In the genomic region with DNA sequence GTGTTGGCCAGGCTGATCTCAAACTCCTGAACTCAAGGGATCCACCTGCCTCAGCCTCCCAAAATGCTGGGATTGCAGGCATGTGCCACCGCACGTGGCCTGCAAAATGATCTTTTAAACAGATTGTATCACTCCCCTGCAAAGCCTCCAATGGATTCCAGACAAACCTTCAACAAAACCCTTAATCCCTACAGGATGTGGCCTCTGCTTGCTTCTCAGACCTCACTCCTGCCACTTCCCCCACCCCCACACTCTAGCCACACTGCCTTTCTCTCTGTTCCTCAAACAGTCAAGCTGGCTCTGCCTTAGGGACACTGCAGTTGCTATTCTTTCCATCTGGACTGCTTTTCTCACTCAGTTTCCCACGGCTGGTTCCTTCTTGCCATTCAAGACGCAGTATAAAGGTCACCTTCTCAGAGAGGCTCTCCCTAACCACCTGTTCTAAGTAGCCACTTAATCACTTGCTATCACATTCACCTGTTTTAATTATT, we compare ENCODE assay signal across 9 cellular contexts. TPM values are rescaled to one million over a fixed set of nuclear protein-coding genes. Genes with fewer than 3 reads are reported as not detected.
DNase-seq lines count a peak whose midpoint lies in the region; ATAC-seq and TF ChIP-seq lines count a peak whose summit lies in the region.
"Had no signal": no experiment of that assay in that cellular context is flagged by ENCODE, and none has a peak within 500 bp of the region (broad histone marks: within the 10 kb centered on the region; RNA-seq: fewer than 3 reads in every experiment).

No MANE protein-coding gene starts in this region.

- no peak for ATAC-seq in GM19324 (IDR thresholded peaks at IDR 0.05; ENCODE audit: low FRiP score, unreplicated experiment)

- no peaks in the 10 kb centered on the region for H3K9me3 Mint-ChIP-seq in activated CD4-positive, alpha-beta T cell treated with anti-CD3 and anti-CD28 coated beads, Interleukin-2, amount 10 ng/mL, durations not matched to agents 24 days and 14 days
- H3K9me3 Mint-ChIP-seq: CD4-positive, CD25-positive, alpha-beta regulatory T cell had no signal

- H3K4me3 Mint-ChIP-seq in activated CD4-positive, alpha-beta T cell treated with anti-CD3 and anti-CD28 coated beads, Interleukin-2, amount 10 ng/mL, durations not matched to agents 24 days and 14 days, result no peak overlapping the region
- H3K4me3 Mint-ChIP-seq: CD4-positive, CD25-positive, alpha-beta regulatory T cell had no signal

- no peaks in the 10 kb centered on the region for H3K36me3 ChIP-seq in brain microvascular endothelial cell (replicated peaks)
- H3K36me3 ChIP-seq in effector memory CD4-positive, alpha-beta T cell (ENCODE audit: control insufficient read depth, insufficient read depth, low read length), result no peaks in the 10 kb centered on the region

- no peak for TF ChIP-seq CTCF in brain microvascular endothelial cell (IDR thresholded peaks at IDR 0.05; ENCODE audit: low read depth, low read length, missing control alignments)

- intact Hi-C loops in activated CD4-positive, alpha-beta T cell treated with anti-CD3 and anti-CD28 coated beads, Interleukin-2, amount 10 ng/mL, durations not matched to agents 24 days and 14 days (cut with micrococcal nuclease), result no loop called here

- no peaks in the 10 kb centered on the region for H3K4me1 ChIP-seq in effector memory CD4-positive, alpha-beta T cell (ENCODE audit: control insufficient read depth, insufficient read depth, low read length, poor library complexity, severe bottlenecking)

- peak; percentile 62 for DNase-seq in activated CD4-positive, alpha-beta T cell treated with anti-CD3 and anti-CD28 coated beads, Interleukin-2, amount 10 ng/mL, durations not matched to agents 24 days and 14 days
- DNase-seq in activated CD4-positive, alpha-beta T cell treated with anti-CD3 and anti-CD28 coated beads, Interleukin-2, amount 50 U/mL, for 4 hours, result no peak
- DNase-seq in M059J (ENCODE audit: low read depth) (peak; percentile 70), brain microvascular endothelial cell (no peak), pons (ENCODE audit: low spot score) (peak; percentile 77), hepatic stellate cell (ENCODE audit: low spot score) (no peak)
- no peak for DNase-seq in effector memory CD4-positive, alpha-beta T cell
- DNase-seq: CD4-positive, CD25-positive, alpha-beta regulatory T cell had no signal

- no peak overlapping the region for H3K4me3 ChIP-seq in brain microvascular endothelial cell (ENCODE audit: low read depth, low read length)
- no peak overlapping the region for H3K4me3 ChIP-seq in effector memory CD4-positive, alpha-beta T cell (ENCODE audit: insufficient read depth, low read depth, low read length, poor library complexity, severe bottlenecking)

- in situ Hi-C loops in brain microvascular endothelial cell (cut with HindIII; ENCODE audit: low pct_ligation_motif_present, low sequenced_read_pairs), result no loop called here

- no peaks in the 10 kb centered on the region for H3K9me3 ChIP-seq in effector memory CD4-positive, alpha-beta T cell (ENCODE audit: control insufficient read depth, low read length)

- peaks cover 8% of the 10 kb centered on the region for H3K27me3 Mint-ChIP-seq in activated CD4-positive, alpha-beta T cell treated with anti-CD3 and anti-CD28 coated beads, Interleukin-2, amount 10 ng/mL, durations not matched to agents 24 days and 14 days

- no peak overlapping the region for H3K27ac Mint-ChIP-seq in activated CD4-positive, alpha-beta T cell treated with anti-CD3 and anti-CD28 coated beads, Interleukin-2, amount 10 ng/mL, durations not matched to agents 24 days and 14 days

- no peaks in the 10 kb centered on the region for H3K27me3 ChIP-seq in brain microvascular endothelial cell (replicated peaks)
- H3K27me3 ChIP-seq in effector memory CD4-positive, alpha-beta T cell (replicated peaks; ENCODE audit: control insufficient read depth, insufficient read depth, low read length, poor library complexity, severe bottlenecking), result no peaks in the 10 kb centered on the region

- no peaks in the 10 kb centered on the region for H3K36me3 Mint-ChIP-seq in activated CD4-positive, alpha-beta T cell treated with anti-CD3 and anti-CD28 coated beads, Interleukin-2, amount 10 ng/mL, durations not matched to agents 24 days and 14 days (ENCODE audit: low read depth)
- H3K36me3 Mint-ChIP-seq: CD4-positive, CD25-positive, alpha-beta regulatory T cell had no signal

- peaks cover 18% of the 10 kb centered on the region for H3K4me1 Mint-ChIP-seq in activated CD4-positive, alpha-beta T cell treated with anti-CD3 and anti-CD28 coated beads, Interleukin-2, amount 10 ng/mL, durations not matched to agents 24 days and 14 days

- H3K27ac ChIP-seq in brain microvascular endothelial cell, result peak overlapping the region; percentile 0
- H3K27ac ChIP-seq in effector memory CD4-positive, alpha-beta T cell (ENCODE audit: insufficient read depth, low read length, poor library complexity, severe bottlenecking), result no peak overlapping the region

RNA-seq across cellular contexts. Expression of a gene that starts 47.3 kb away (rescaled TPM):
- total RNA-seq in activated CD4-positive, alpha-beta T cell treated with anti-CD3 and anti-CD28 coated beads, Interleukin-2, amount 10 ng/mL, durations not matched to agents 24 days and 14 days, result 192 and 200 TPM in 2 replicates
- total RNA-seq in M059J (2014; rRNA removed; shearing (Covaris generic)), result 373 and 460 TPM in 2 replicates

RNA-seq across cellular contexts. Expression of a gene that starts 54.9 kb away (rescaled TPM):
- total RNA-seq in activated CD4-positive, alpha-beta T cell treated with anti-CD3 and anti-CD28 coated beads, Interleukin-2, amount 10 ng/mL, durations not matched to agents 24 days and 14 days, result 26.5 and 29.6 TPM in 2 replicates
- total RNA-seq in M059J (2014; rRNA removed; shearing (Covaris generic)), result 24.0 and 31.6 TPM in 2 replicates

Comparison
In these comparisons a context has a peak if more than half of its experiments do, and no peak if none do; other contexts are left out.
1. DNase-seq: peak in activated CD4-positive, alpha-beta T cell treated with anti-CD3 and anti-CD28 coated beads, Interleukin-2, amount 10 ng/mL, durations not matched to agents 24 days and 14 days (single experiment), M059J (single experiment) and pons (single experiment); none in activated CD4-positive, alpha-beta T cell treated with anti-CD3 and anti-CD28 coated beads, Interleukin-2, amount 50 U/mL, for 4 hours (0 of 2), brain microvascular endothelial cell (single experiment), hepatic stellate cell (single experiment) and effector memory CD4-positive, alpha-beta T cell (0 of 3).